ENCODE assay signal across 11 cellular contexts in the genomic region with DNA sequence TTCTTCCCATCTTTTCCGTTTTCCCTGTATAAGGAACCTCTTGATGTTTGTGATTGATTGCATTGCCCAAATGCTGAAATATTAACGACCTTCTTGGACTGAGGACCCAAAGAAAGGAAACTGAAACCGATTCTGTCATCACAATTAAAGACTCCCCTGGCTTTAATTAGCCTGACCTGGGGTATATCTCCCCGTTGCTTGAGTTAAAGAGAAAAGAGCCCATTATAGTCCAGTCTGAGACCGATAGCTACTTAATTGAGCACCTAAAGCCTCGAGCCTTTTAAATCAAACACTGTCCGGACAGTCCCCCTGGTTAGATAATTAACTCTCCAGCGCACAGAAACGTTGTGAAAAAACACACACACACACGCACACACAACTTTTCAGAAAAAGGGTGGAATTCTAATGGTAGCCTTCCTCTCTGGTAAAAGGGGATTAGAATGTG. TPM values are rescaled to one million over a fixed set of nuclear protein-coding genes. Genes with fewer than 3 reads are reported as not detected.
DNase-seq lines count a peak whose midpoint lies in the region; ATAC-seq, FAIRE-seq and TF ChIP-seq lines count a peak whose summit lies in the region.
"Had no signal": no experiment of that assay in that cellular context is flagged by ENCODE, and none has a peak within 500 bp of the region (broad histone marks: within the 10 kb centered on the region; RNA-seq: fewer than 3 reads in every experiment).

No MANE protein-coding gene starts in this region.

- no peak for TF ChIP-seq EP300 in A549 (IDR thresholded peaks at IDR 0.05)

- peak overlapping the region; percentile 97 for H3K27ac Mint-ChIP-seq in natural killer cell treated with Interleukin-12 subunit alpha and Interleukin-12 subunit beta and Interleukin-15 and Interleukin-18, amount 100 ng/mL, for 72 hours

- H3K4me1 ChIP-seq in A549 (peaks cover 42% of the 10 kb centered on the region), HEK293 (ENCODE audit: control insufficient read depth, insufficient read depth, low read length) (peaks cover 17% of the 10 kb centered on the region)

- no peaks in the 10 kb centered on the region for H3K27me3 Mint-ChIP-seq in natural killer cell treated with Interleukin-12 subunit alpha and Interleukin-12 subunit beta and Interleukin-15 and Interleukin-18, amount 100 ng/mL, for 72 hours

- FAIRE-seq in A549 (lab: Jason Lieb, UNC) = no peak

- H3K27ac ChIP-seq in A549 (no peak overlapping the region), HEK293 (ENCODE audit: extremely low read depth, low read depth, low read length) (no peak overlapping the region), caudate nucleus (ENCODE audit: low read depth, low read length) (peak overlapping the region; percentile 73)

- no peak for TF ChIP-seq POLR2A in A549 (IDR thresholded peaks at IDR 0.05; ENCODE audit: low read length)

- H3K4me3 Mint-ChIP-seq in natural killer cell treated with Interleukin-12 subunit alpha and Interleukin-12 subunit beta and Interleukin-15 and Interleukin-18, amount 100 ng/mL, for 72 hours = peak overlapping the region; percentile 99

- no peak for TF ChIP-seq RAD21 in A549 (conservative IDR thresholded peaks at IDR 0.05 in 1 of 2, IDR thresholded peaks at IDR 0.05 in 1 of 2)

- H3K36me3 ChIP-seq in HEK293 (ENCODE audit: control insufficient read depth in 2 of 2, insufficient read depth in 1 of 2, low read length in 2 of 2) = peaks cover 27 to 63% of the 10 kb centered on the region in 2 experiments

- H3K4me1 Mint-ChIP-seq in natural killer cell treated with Interleukin-12 subunit alpha and Interleukin-12 subunit beta and Interleukin-15 and Interleukin-18, amount 100 ng/mL, for 72 hours (ENCODE audit: low read depth in 2 of 2) = peaks cover 54 to 60% of the 10 kb centered on the region in 2 donors

- peaks cover 38% of the 10 kb centered on the region for H3K36me3 Mint-ChIP-seq in natural killer cell treated with Interleukin-12 subunit alpha and Interleukin-12 subunit beta and Interleukin-15 and Interleukin-18, amount 100 ng/mL, for 72 hours

- ATAC-seq in A549 (no peak), sciatic nerve (no peak), esophagus mucosa (no peak)
- no peak for ATAC-seq in natural killer cell treated with Interleukin-12 subunit alpha and Interleukin-12 subunit beta and Interleukin-15 and Interleukin-18, amount 100 ng/mL, for 72 hours

- H3K9me3 ChIP-seq in A549 (no peaks in the 10 kb centered on the region), HEK293 (ENCODE audit: control insufficient read depth, insufficient read depth, low read depth, low read length) (no peaks in the 10 kb centered on the region)
- H3K9me3 ChIP-seq: Peyer's patch had no signal

- no peak for TF ChIP-seq CTCF in A549 (IDR thresholded peaks at IDR 0.05)
- no peak for TF ChIP-seq CTCF in HEK293 (tag by site-specific recombination; IDR thresholded peaks at IDR 0.05)

- DNase-seq in A549 (ENCODE audit: low read depth in 1 of 2, low spot score in 1 of 2) (no peak), caudate nucleus (lab: John Stamatoyannopoulos, UW) (no peak), sciatic nerve (ENCODE audit: low spot score) (no peak), SHP77 (lab: John Stamatoyannopoulos, UW) (no peak)
- DNase-seq in natural killer cell treated with Interleukin-12 subunit alpha and Interleukin-12 subunit beta and Interleukin-15 and Interleukin-18, amount 100 ng/mL, for 72 hours (ENCODE audit: low spot score) = no peak
- no peak for DNase-seq in effector CD4-positive, alpha-beta T cell
- DNase-seq: activated CD4-positive, alpha-beta T cell treated with anti-CD3 and anti-CD28 coated beads, Interleukin-2, amount 50 U/mL, for 4 hours; Peyer's patch; stimulated activated CD4-positive, alpha-beta T cell treated with anti-CD3 and anti-CD28 coated beads, Interleukin-4, amount 100 ng/mL, for 4 hours had no signal

- intact Hi-C loops in sciatic nerve (cut with DNase I) = no loop called here

- POLR2A ChIA-PET in A549 (lab: Yijun Ruan, JAX) = no interaction called here
- POLR2A ChIA-PET in HEK293 (lab: Yijun Ruan, JAX) = no interaction called here

- WGBS in A549 (ENCODE audit: missing lambda C conversion rate) = 73% methylated on average over 10 of the region's 10 CpGs

- CTCF ChIA-PET in A549 (lab: Yijun Ruan, JAX) = no interaction called here
- CTCF ChIA-PET in HEK293 (lab: Yijun Ruan, JAX) = interaction anchor here (0.7 kb wide), 1 partner anchor 673 kb away, joined by 4 read pairs; no protein-coding TSS in a partner anchor

- H3K4me2 ChIP-seq in A549 = peak overlapping the region; percentile 80; the same call in 2 of the 3 replicates

- H3K4me3 ChIP-seq in A549 (no peak overlapping the region), HEK293 (ENCODE audit: low read depth, low read length) (no peak overlapping the region)

- no peaks in the 10 kb centered on the region for H3K9me3 Mint-ChIP-seq in natural killer cell treated with Interleukin-12 subunit alpha and Interleukin-12 subunit beta and Interleukin-15 and Interleukin-18, amount 100 ng/mL, for 72 hours

TF ChIP-seq in A549, 52 proteins besides CTCF, POLR2A, EP300 and RAD21:
- TF ChIP-seq FOSL2 (IDR thresholded peaks at IDR 0.05) (no peak), FOSL2 (CRISPR knock-in tag; IDR thresholded peaks at IDR 0.05) (no peak), CHD2 (IDR thresholded peaks at IDR 0.05; ENCODE audit: low read length, partially characterized antibody) (no peak), KDM1A (IDR thresholded peaks at IDR 0.05; ENCODE audit: low read depth) (no peak)

TF ChIP-seq in HEK293, 187 proteins besides CTCF, POLR2A, EP300 and RAD21:
- no peak for TF ChIP-seq ZBTB1 (tag by site-specific recombination; IDR thresholded peaks at IDR 0.05)
- TF ChIP-seq ZNF549 (tag by site-specific recombination; IDR thresholded peaks at IDR 0.05) = no peak
- TF ChIP-seq IKZF3 (tag by site-specific recombination; IDR thresholded peaks at IDR 0.05) = 0 out of 2 replicates have a peak, but pooled peaks have one; percentile 23
- no peak for TF ChIP-seq ZNF157 (tag by site-specific recombination; IDR thresholded peaks at IDR 0.05)
- TF ChIP-seq PRDM6 (tag by site-specific recombination; IDR thresholded peaks at IDR 0.05) = peak; percentile 26; the same call in 1 of the 2 replicates
- TF ChIP-seq ZNF626 (tag by site-specific recombination; IDR thresholded peaks at IDR 0.05) = no peak
- no peak for TF ChIP-seq ZNF341 (tag by site-specific recombination; IDR thresholded peaks at IDR 0.05; ENCODE audit: low read depth)
- TF ChIP-seq ZNF10 (tag by site-specific recombination; IDR thresholded peaks at IDR 0.05) = no peak
- TF ChIP-seq KLF8 (tag by site-specific recombination; IDR thresholded peaks at IDR 0.05) = no peak
- peak; percentile 55; the same call in 1 of the 2 replicates for TF ChIP-seq ZNF664 (tag by site-specific recombination; IDR thresholded peaks at IDR 0.05)
- no peak for TF ChIP-seq ZNF404 (tag by site-specific recombination; IDR thresholded peaks at IDR 0.05)

RNA-seq across cellular contexts. Expression of gene LMO4, which starts 8.0 kb away (rescaled TPM):
- 64.3 and 68.9 TPM in 2 replicates for polyA plus RNA-seq in A549 (2011; rRNA removed)
- 41.3 and 57.4 TPM in 2 replicates for polyA plus RNA-seq in A549 (2012; cell fraction: cytosol; rRNA removed)
- 37.2 and 37.3 TPM in 2 replicates for polyA plus RNA-seq in A549 (2012; cell fraction: nucleus; rRNA removed)
- polyA plus RNA-seq in A549 (2017; fragmentation: RNase III; extraction: RNeasy Plus Mini Kit Qiagen cat#74134 plus additional on column Dnase treatment) = 54.1 to 62.2 TPM (median 54.7 TPM) in 3 replicates
- polyA minus RNA-seq in A549 (2011; rRNA and poly(A)+ RNA removed) = 24.3 and 27.4 TPM in 2 replicates
- 10 to 100 TPM; 42.9 to 73.6 TPM for total RNA-seq in natural killer cell treated with Interleukin-12 subunit alpha and Interleukin-12 subunit beta and Interleukin-15 and Interleukin-18, amount 100 ng/mL, for 72 hours
- total RNA-seq in sciatic nerve = 55.0 TPM
- 48.2 TPM for total RNA-seq in esophagus mucosa
